8 cellular contexts compared by ENCODE assay signal in genomic region chr9:35051069-35051967, GRCh38. TPM values are rescaled to one million over a fixed set of nuclear protein-coding genes. Genes with fewer than 3 reads are reported as not detected.
DNase-seq lines count a peak whose midpoint lies in the region; ATAC-seq and TF ChIP-seq lines count a peak whose summit lies in the region.

No MANE protein-coding gene starts in this region.

- ATAC-seq in GM21529 (IDR thresholded peaks at IDR 0.05; ENCODE audit: unreplicated experiment): no peak

- H3K9ac ChIP-seq in GM23248 (no peak overlapping the region), skeletal muscle tissue (ENCODE audit: low read depth in 1 of 3, low read length in 3 of 3) (peak overlapping the region in 2 of 3 donors; percentile 28 to 58)

- in situ Hi-C loops in GM23248 (cut with MboI): no loop called here

- intact Hi-C loops in CD4-positive, alpha-beta memory T cell (cut with micrococcal nuclease): loop anchor here (1.0 kb wide), 1 partner anchor 152 kb away; no protein-coding TSS in a partner anchor
- intact Hi-C loops in OCI-LY7 (cut with micrococcal nuclease; ENCODE audit: unreplicated experiment): loop anchor here (2.0 kb wide), 1 partner anchor 153 kb away; no protein-coding TSS in a partner anchor

- H3K27me3 Mint-ChIP-seq in CD4-positive, alpha-beta memory T cell: no peaks in the 10 kb centered on the region
- H3K27me3 Mint-ChIP-seq in glutamatergic neuron (ENCODE audit: unreplicated experiment): no peaks in the 10 kb centered on the region

- peak; percentile 82 for TF ChIP-seq CTCF in OCI-LY7 (conservative IDR thresholded peaks at IDR 0.05; ENCODE audit: low read length)
- TF ChIP-seq CTCF in glutamatergic neuron (IDR thresholded peaks at IDR 0.05; ENCODE audit: partially characterized antibody, unreplicated experiment): peak; percentile 87

- H3K27ac Mint-ChIP-seq in CD4-positive, alpha-beta memory T cell: no peak overlapping the region
- H3K27ac Mint-ChIP-seq in glutamatergic neuron (ENCODE audit: unreplicated experiment): peak overlapping the region; percentile 11

- H3K4me1 Mint-ChIP-seq in CD4-positive, alpha-beta memory T cell: peaks cover 0 to 13% (median 5%) of the 10 kb centered on the region in 4 donors
- H3K4me1 Mint-ChIP-seq in glutamatergic neuron (ENCODE audit: low read depth, unreplicated experiment): no peaks in the 10 kb centered on the region

- H3K27ac ChIP-seq in CD4-positive, alpha-beta memory T cell (ENCODE audit: low read depth, low read length): no peak overlapping the region
- H3K27ac ChIP-seq in GM23248 (no peak overlapping the region), OCI-LY7 (ENCODE audit: low read depth, low read length, poor library complexity, severe bottlenecking) (no peak overlapping the region), skeletal muscle tissue (ENCODE audit: low read depth, low read length) (peak overlapping the region; percentile 39)

- H3K36me3 Mint-ChIP-seq in CD4-positive, alpha-beta memory T cell: peaks cover 35 to 53% of the 10 kb centered on the region in 2 donors
- peaks cover 6% of the 10 kb centered on the region for H3K36me3 Mint-ChIP-seq in glutamatergic neuron (ENCODE audit: unreplicated experiment)

- no peaks in the 10 kb centered on the region for H3K4me1 ChIP-seq in CD4-positive, alpha-beta memory T cell (ENCODE audit: insufficient read depth, low read length)
- H3K4me1 ChIP-seq in GM23248 (ENCODE audit: insufficient read depth) (no peaks in the 10 kb centered on the region), OCI-LY7 (ENCODE audit: insufficient read depth, low read length, poor library complexity, severe bottlenecking) (no peaks in the 10 kb centered on the region), skeletal muscle tissue (ENCODE audit: control insufficient read depth in 3 of 3, insufficient read depth in 3 of 3, low read length in 3 of 3) (peaks cover 7 to 9% (median 8%) of the 10 kb centered on the region in 3 donors)

- H3F3A ChIP-seq in GM23248 (ENCODE audit: insufficient read depth): peaks cover 51% of the 10 kb centered on the region

- H3K4me2 ChIP-seq in GM23248 (ENCODE audit: unreplicated experiment) (no peak overlapping the region), OCI-LY7 (ENCODE audit: low read length) (no peak overlapping the region)

- POLR2A ChIA-PET in CD4-positive, alpha-beta memory T cell (lab: Charles Lee; ENCODE audit: partially characterized antibody): interaction anchor here (0.8 to 1.8 kb wide), 7 partner anchors 9 to 152 kb away, joined by 3 to 6 read pairs (median 3); partner anchors contain the start of gene VCP
- POLR2A ChIA-PET in OCI-LY7 (lab: Charles Lee): interaction anchor here (0.5 to 1.1 kb wide), 9 partner anchors 10 to 1696 kb away, joined by 3 to 6 read pairs (median 3); partner anchors contain the start of gene PIGO

- H3K79me2 ChIP-seq in GM23248 (ENCODE audit: insufficient read depth): peaks cover 16% of the 10 kb centered on the region; the same call in 1 of the 2 replicates
- no peaks in the 10 kb centered on the region for H3K79me2 ChIP-seq in OCI-LY7 (ENCODE audit: insufficient read depth, low read depth, low read length)

- peaks cover 8% of the 10 kb centered on the region for H3K36me3 ChIP-seq in CD4-positive, alpha-beta memory T cell (ENCODE audit: insufficient read depth, low read length)
- H3K36me3 ChIP-seq in GM23248 (ENCODE audit: low read depth) (peaks cover 46% of the 10 kb centered on the region), OCI-LY7 (ENCODE audit: insufficient read depth, low read length) (peaks cover 76% of the 10 kb centered on the region), skeletal muscle tissue (ENCODE audit: control insufficient read depth in 3 of 3, insufficient read depth in 3 of 3, low read length in 3 of 3) (peaks cover 15 to 38% (median 32%) of the 10 kb centered on the region in 3 donors)

- no peak overlapping the region for H3K4me3 Mint-ChIP-seq in CD4-positive, alpha-beta memory T cell
- no peak overlapping the region for H3K4me3 Mint-ChIP-seq in glutamatergic neuron (ENCODE audit: unreplicated experiment)

- WGBS in GM23248 (ENCODE audit: low coverage in 1 of 2, low lambda C conversion rate in 2 of 2, missing lambda C conversion rate in 2 of 2), 2 experiments: 77% methylated on average over 6 to 7 of the region's 7 CpGs

- no peak overlapping the region for H3K4me3 ChIP-seq in CD4-positive, alpha-beta memory T cell (ENCODE audit: low read length in 2 of 2)
- no peak overlapping the region for H3K4me3 ChIP-seq in GM23248
- H3K4me3 ChIP-seq in OCI-LY7 (ENCODE audit: low read depth, low read length, poor library complexity, severe bottlenecking): no peak overlapping the region
- no peak overlapping the region for H3K4me3 ChIP-seq in skeletal muscle tissue (ENCODE audit: low read length in 3 of 3)

- no peaks in the 10 kb centered on the region for H3K9me3 Mint-ChIP-seq in CD4-positive, alpha-beta memory T cell
- peaks cover 2% of the 10 kb centered on the region for H3K9me3 Mint-ChIP-seq in glutamatergic neuron (ENCODE audit: unreplicated experiment)

- H3K27me3 ChIP-seq in CD4-positive, alpha-beta memory T cell (ENCODE audit: insufficient read depth, low read length): no peaks in the 10 kb centered on the region
- H3K27me3 ChIP-seq in GM23248 (replicated peaks; ENCODE audit: insufficient read depth) (no peaks in the 10 kb centered on the region), skeletal muscle tissue (ENCODE audit: control insufficient read depth in 3 of 3, insufficient read depth in 3 of 3, low read length in 3 of 3) (no peaks in the 10 kb centered on the region)

- no peaks in the 10 kb centered on the region for H3K9me2 ChIP-seq in GM23248 (ENCODE audit: insufficient read depth)
- no peaks in the 10 kb centered on the region for H3K9me2 ChIP-seq in OCI-LY7 (ENCODE audit: insufficient read depth, low read length)

- CTCF ChIA-PET in CD4-positive, alpha-beta memory T cell (lab: Charles Lee; ENCODE audit: partially characterized antibody): interaction anchor here (0.7 to 4.2 kb wide), 27 partner anchors 8 to 161 kb away, joined by 3 to 43 read pairs (median 4); partner anchors contain the start of genes FANCG and PIGO
- CTCF ChIA-PET in OCI-LY7 (lab: Charles Lee; ENCODE audit: unreplicated experiment): interaction anchor here (0.6 to 1.2 kb wide), 4 partner anchors 28 to 152 kb away, joined by 3 to 5 read pairs (median 4); partner anchors contain the start of genes DNAJB5 and FANCG

- no peaks in the 10 kb centered on the region for H4K20me1 ChIP-seq in GM23248 (ENCODE audit: insufficient read depth)
- no peaks in the 10 kb centered on the region for H4K20me1 ChIP-seq in OCI-LY7 (ENCODE audit: insufficient read depth, low read length)

- no TSS peak for BruUV-seq in OCI-LY7 (replicated peaks; lab: Mats Ljungman, UMichigan)

- DNase-seq in CD4-positive, alpha-beta memory T cell: peak; percentile 28 to 51 (median 36)
- DNase-seq in GM23248 (peak; percentile 69), OCI-LY7 (ENCODE audit: low spot score) (peak; percentile 53), glutamatergic neuron (peak; percentile 78), NCI-H128 (lab: John Stamatoyannopoulos, UW; ENCODE audit: unreplicated experiment) (no peak)
- peak; percentile 20 for DNase-seq in activated gamma-delta T cell treated with anti-CD3 and anti-CD28 coated beads, Interleukin-2, amount 50 U/mL, for 16 hours (ENCODE audit: low read depth)

- H3K9me3 ChIP-seq in CD4-positive, alpha-beta memory T cell (ENCODE audit: control insufficient read depth in 1 of 2, low read length in 2 of 2): no peaks in the 10 kb centered on the region
- H3K9me3 ChIP-seq in GM23248 (ENCODE audit: low read depth): no peaks in the 10 kb centered on the region
- H3K9me3 ChIP-seq in OCI-LY7 (ENCODE audit: low read length): no peaks in the 10 kb centered on the region
- H3K9me3 ChIP-seq in skeletal muscle tissue (ENCODE audit: control insufficient read depth in 3 of 3, low read length in 3 of 3): no peaks in the 10 kb centered on the region

- H2AFZ ChIP-seq in GM23248 (no peak overlapping the region), OCI-LY7 (ENCODE audit: low read length) (no peak overlapping the region)

RNA-seq across cellular contexts. Expression of gene VCP, which starts 21.1 kb away (rescaled TPM):
- total RNA-seq in CD4-positive, alpha-beta memory T cell: 100 to 1,000 TPM; 156 to 157 TPM
- 100 to 1,000 TPM; 195 to 206 TPM for polyA plus RNA-seq in CD4-positive, alpha-beta memory T cell
- total RNA-seq in GM23248 (2014; rRNA removed; shearing (Covaris generic)): 295 and 329 TPM in 2 replicates
- polyA plus RNA-seq in GM23248 (2016; fragmentation: Nextera tagmentation; extraction: Ambion mirVana): 252 and 255 TPM in 2 replicates
- 158 and 187 TPM in 2 replicates for total RNA-seq in OCI-LY7 (2014; rRNA removed; shearing (Covaris generic))
- total RNA-seq in OCI-LY7 (2022): 200 and 212 TPM in 2 replicates
- 297 TPM for total RNA-seq in glutamatergic neuron (ENCODE audit: unreplicated experiment)
- total RNA-seq in skeletal muscle tissue: 212 TPM

RNA-seq across cellular contexts. Expression of gene FANCG, which starts 28.4 kb away (rescaled TPM):
- total RNA-seq in CD4-positive, alpha-beta memory T cell: 10 to 100 TPM; 24.0 to 27.9 TPM
- 10 to 100 TPM in 1 of 2 donors, 1 to 10 TPM in 1; 2.9 to 12.5 TPM for polyA plus RNA-seq in CD4-positive, alpha-beta memory T cell
- total RNA-seq in GM23248 (2014; rRNA removed; shearing (Covaris generic)): 11.5 and 20.0 TPM in 2 replicates
- polyA plus RNA-seq in GM23248 (2016; fragmentation: Nextera tagmentation; extraction: Ambion mirVana): 15.3 and 15.8 TPM in 2 replicates
- 85.1 and 86.5 TPM in 2 replicates for total RNA-seq in OCI-LY7 (2014; rRNA removed; shearing (Covaris generic))
- total RNA-seq in OCI-LY7 (2022) (121 and 145 TPM in 2 replicates), glutamatergic neuron (ENCODE audit: unreplicated experiment) (49.0 TPM), skeletal muscle tissue (14.6 TPM)

RNA-seq across cellular contexts. Expression of gene PIGO, which starts 45.1 kb away (rescaled TPM):
- 10 to 100 TPM; 23.4 to 29.7 TPM for total RNA-seq in CD4-positive, alpha-beta memory T cell
- 10 to 100 TPM; 17.9 to 25.2 TPM for polyA plus RNA-seq in CD4-positive, alpha-beta memory T cell
- 16.4 and 17.4 TPM in 2 replicates for total RNA-seq in GM23248 (2014; rRNA removed; shearing (Covaris generic))
- 18.6 and 19.5 TPM in 2 replicates for polyA plus RNA-seq in GM23248 (2016; fragmentation: Nextera tagmentation; extraction: Ambion mirVana)
- 12.7 and 16.0 TPM in 2 replicates for total RNA-seq in OCI-LY7 (2014; rRNA removed; shearing (Covaris generic))
- total RNA-seq in OCI-LY7 (2022) (27.5 and 27.9 TPM in 2 replicates), glutamatergic neuron (ENCODE audit: unreplicated experiment) (19.0 TPM), skeletal muscle tissue (6.3 TPM)

RNA-seq across cellular contexts. Expression of gene STOML2, which starts 51.6 kb away (rescaled TPM):
- 10 to 100 TPM; 42.9 to 45.3 TPM for total RNA-seq in CD4-positive, alpha-beta memory T cell
- 100 to 1,000 TPM in 1 of 2 donors, 10 to 100 TPM in 1; 92.4 to 140 TPM for polyA plus RNA-seq in CD4-positive, alpha-beta memory T cell
- 101 and 124 TPM in 2 replicates for total RNA-seq in GM23248 (2014; rRNA removed; shearing (Covaris generic))
- polyA plus RNA-seq in GM23248 (2016; fragmentation: Nextera tagmentation; extraction: Ambion mirVana): 120 and 129 TPM in 2 replicates
- 152 and 158 TPM in 2 replicates for total RNA-seq in OCI-LY7 (2014; rRNA removed; shearing (Covaris generic))
- total RNA-seq in OCI-LY7 (2022) (139 and 155 TPM in 2 replicates), glutamatergic neuron (ENCODE audit: unreplicated experiment) (73.0 TPM), skeletal muscle tissue (93.9 TPM)
